Comparison of ENCODE assay signal across 9 cellular contexts in genomic region chr10:114172776-114173555, GRCh38. TPM values are rescaled to one million over a fixed set of nuclear protein-coding genes. Genes with fewer than 3 reads are reported as not detected.
DNase-seq lines count a peak whose midpoint lies in the region; ATAC-seq, FAIRE-seq and TF ChIP-seq lines count a peak whose summit lies in the region.
"Had no signal": no experiment of that assay in that cellular context is flagged by ENCODE, and none has a peak within 500 bp of the region (broad histone marks: within the 10 kb centered on the region; RNA-seq: fewer than 3 reads in every experiment).

No MANE protein-coding gene starts in this region.

- H3K9ac ChIP-seq in ES-I3 (ENCODE audit: low read depth, low read length) (peak overlapping the region; percentile 94), endothelial cell of umbilical vein (replicated peaks; ENCODE audit: extremely low read depth, insufficient read depth, low read length) (peak overlapping the region; percentile 84)

- dilution Hi-C loops in endothelial cell of umbilical vein (cut with MboI; ENCODE audit: extremely low pct_ligation_motif_present, low sequenced_read_pairs), result no loop called here

- H3K9me3 ChIP-seq in ES-I3 (ENCODE audit: control insufficient read depth, insufficient read depth, low read length) (0 out of 2 replicates have a peak, but pooled peaks cover 5% of the 10 kb centered on the region), endothelial cell of umbilical vein (replicated peaks; ENCODE audit: control insufficient read depth, insufficient read depth, low read length) (no peaks in the 10 kb centered on the region), neutrophil (no peaks in the 10 kb centered on the region)

- peak overlapping the region; percentile 82 for H2AFZ ChIP-seq in endothelial cell of umbilical vein (ENCODE audit: low read depth, low read length)

- TF ChIP-seq POLR2A in endothelial cell of umbilical vein (IDR thresholded peaks at IDR 0.05; ENCODE audit: low read depth, low read length), result no peak

- H3K4me3 ChIP-seq in endothelial cell of umbilical vein (replicated peaks in 1 of 3; ENCODE audit: insufficient read depth in 1 of 3, low read depth in 1 of 3, low read length in 3 of 3), result peak overlapping the region; percentile 39 to 99 (median 66)
- H3K4me3 ChIP-seq in neutrophil (ENCODE audit: low read depth in 1 of 2, low read length in 1 of 2), result peak overlapping the region; percentile 81 to 97

- H3K79me2 ChIP-seq in endothelial cell of umbilical vein (ENCODE audit: control insufficient read depth, insufficient read depth, low read length), result peaks cover 26% of the 10 kb centered on the region

- H3K27me3 ChIP-seq in endothelial cell of umbilical vein (ENCODE audit: control insufficient read depth in 2 of 2, insufficient read depth in 2 of 2, low read length in 2 of 2) (peaks cover 3 to 5% of the 10 kb centered on the region in 2 experiments), neutrophil (peaks cover 3% of the 10 kb centered on the region)

- H3K4me2 ChIP-seq in endothelial cell of umbilical vein (ENCODE audit: insufficient read depth, low read length), result peak overlapping the region; percentile 66

- POLR2A ChIA-PET in endothelial cell of umbilical vein (lab: Charles Lee), result no interaction called here

- no peak for FAIRE-seq in endothelial cell of umbilical vein (lab: Jason Lieb, UNC)

- no peak for ATAC-seq in GM21447 (IDR thresholded peaks at IDR 0.05; ENCODE audit: unreplicated experiment)

- H3K9me1 ChIP-seq in endothelial cell of umbilical vein (replicated peaks; ENCODE audit: control insufficient read depth, extremely low read depth, insufficient read depth, low read length), result no peaks in the 10 kb centered on the region

- H3K36me3 ChIP-seq in ES-I3 (ENCODE audit: insufficient read depth, low read length), result no peaks in the 10 kb centered on the region
- no peaks in the 10 kb centered on the region for H3K36me3 ChIP-seq in endothelial cell of umbilical vein (ENCODE audit: control insufficient read depth in 2 of 2, extremely low read depth in 1 of 2, insufficient read depth in 2 of 2, low read length in 2 of 2)
- H3K36me3 ChIP-seq in neutrophil, result no peaks in the 10 kb centered on the region

- intact Hi-C loops in endothelial cell of umbilical vein (cut with micrococcal nuclease), result loop anchor here (5.0 kb wide), 2 partner anchors 491 to 649 kb away; partner anchors contain the start of gene FHIP2A

- DNase-seq in OCI-M1 (lab: John Stamatoyannopoulos, UW) (peak; percentile 46), endothelial cell of umbilical vein (ENCODE audit: low read depth, low spot score) (peak; percentile 21), NCI-H82 (lab: John Stamatoyannopoulos, UW) (no peak), NCI-H2196 (lab: John Stamatoyannopoulos, UW; ENCODE audit: unreplicated experiment) (no peak)
- DNase-seq in stimulated activated CD4-positive, alpha-beta T cell treated with anti-CD3 and anti-CD28 coated beads, Interleukin-2, amount 100 ng/mL, for 48 hours, result no peak

- no peak for TF ChIP-seq CTCF in endothelial cell of umbilical vein (IDR thresholded peaks at IDR 0.05; ENCODE audit: extremely low read depth in 1 of 2, insufficient read depth in 1 of 2, low read depth in 1 of 2, low read length in 2 of 2)
- TF ChIP-seq CTCF in neutrophil (IDR thresholded peaks at IDR 0.05), result no peak

- CTCF ChIA-PET in endothelial cell of umbilical vein (lab: Charles Lee), result interaction anchor here (1.3 kb wide), 1 partner anchor 10 kb away, joined by 5 read pairs; no protein-coding TSS in a partner anchor

- no TSS peak for BruUV-seq in endothelial cell of umbilical vein (replicated peaks; lab: Mats Ljungman, UMichigan)

- H3K27ac ChIP-seq in endothelial cell of umbilical vein (ENCODE audit: insufficient read depth, low read depth, low read length), result no peak overlapping the region
- H3K27ac ChIP-seq in neutrophil, result peak overlapping the region; percentile 93

- H3K4me1 ChIP-seq in ES-I3 (ENCODE audit: insufficient read depth, low read length) (peaks cover 8% of the 10 kb centered on the region; the same call in 1 of the 2 replicates), endothelial cell of umbilical vein (ENCODE audit: control insufficient read depth, extremely low read depth, insufficient read depth, low read length) (peaks cover 18% of the 10 kb centered on the region), neutrophil (ENCODE audit: control insufficient read depth in 1 of 2, insufficient read depth in 1 of 2, low read depth in 1 of 2, low read length in 1 of 2) (peaks cover 25 to 26% of the 10 kb centered on the region in 2 experiments)

- no peaks in the 10 kb centered on the region for H4K20me1 ChIP-seq in endothelial cell of umbilical vein (replicated peaks; ENCODE audit: control insufficient read depth, extremely low read depth, insufficient read depth, low read length)

TF ChIP-seq in endothelial cell of umbilical vein, 7 proteins besides CTCF, POLR2A, EP300 and RAD21:
- no peak for TF ChIP-seq EZH2 (IDR thresholded peaks at IDR 0.05; ENCODE audit: borderline replicate concordance, low read depth, low read length, severe bottlenecking)
- no peak for TF ChIP-seq MYC (IDR thresholded peaks at IDR 0.05; ENCODE audit: low read depth, low read length)
- TF ChIP-seq FOS (IDR thresholded peaks at IDR 0.05; ENCODE audit: borderline replicate concordance, insufficient read depth, low read length), result no peak
- no peak for TF ChIP-seq JUN (IDR thresholded peaks at IDR 0.05; ENCODE audit: borderline replicate concordance, insufficient read depth, insufficient read length, low read depth)
- no peak for TF ChIP-seq MAX (IDR thresholded peaks at IDR 0.05; ENCODE audit: insufficient read depth, insufficient read length)
- no peak for TF ChIP-seq GATA2 (IDR thresholded peaks at IDR 0.05; ENCODE audit: insufficient read depth, insufficient read length, low read depth, low read length)
- no peak for TF ChIP-seq POLR2AphosphoS5 (IDR thresholded peaks at IDR 0.05; ENCODE audit: insufficient read depth, low read depth, low read length)

RNA-seq across cellular contexts. Expression of gene CCDC186, which starts 1.0 kb away (rescaled TPM):
- 13.4 and 13.9 TPM in 2 replicates for total RNA-seq in endothelial cell of umbilical vein
- 1.3 and 1.8 TPM in 2 replicates for polyA plus RNA-seq in endothelial cell of umbilical vein
- 2.1 TPM in 2 replicates for polyA plus RNA-seq in endothelial cell of umbilical vein (2011; cell fraction: cytosol; rRNA removed)
- polyA plus RNA-seq in endothelial cell of umbilical vein (2011; cell fraction: nucleus; rRNA removed), result 8.1 and 11.2 TPM in 2 replicates
- 6.7 and 7.8 TPM in 2 replicates for polyA plus RNA-seq in endothelial cell of umbilical vein (2012)
- polyA minus RNA-seq in endothelial cell of umbilical vein, result 3.7 and 8.8 TPM in 2 replicates
- 3.0 TPM for polyA minus RNA-seq in endothelial cell of umbilical vein (2011; cell fraction: cytosol; rRNA and poly(A)+ RNA removed)
- polyA minus RNA-seq in endothelial cell of umbilical vein (2011; cell fraction: nucleus; rRNA and poly(A)+ RNA removed), result 17.1 and 23.5 TPM in 2 replicates

RNA-seq across cellular contexts. Expression of gene TDRD1, which starts 6.2 kb away (rescaled TPM):
- total RNA-seq in endothelial cell of umbilical vein, result not detected in 2 replicates
- polyA plus RNA-seq in endothelial cell of umbilical vein, result not detected in 2 replicates
- polyA plus RNA-seq in endothelial cell of umbilical vein (2011; cell fraction: cytosol; rRNA removed), result not detected in 2 replicates
- not detected in 2 replicates for polyA plus RNA-seq in endothelial cell of umbilical vein (2011; cell fraction: nucleus; rRNA removed)
- not detected in 2 replicates for polyA plus RNA-seq in endothelial cell of umbilical vein (2012)
- not detected in 2 replicates for polyA minus RNA-seq in endothelial cell of umbilical vein
- polyA minus RNA-seq in endothelial cell of umbilical vein (2011; cell fraction: cytosol; rRNA and poly(A)+ RNA removed), result not detected
- polyA minus RNA-seq in endothelial cell of umbilical vein (2011; cell fraction: nucleus; rRNA and poly(A)+ RNA removed), result not detected in 2 replicates
- total RNA-seq: RPMI7951 had no signal

Comparison
In these comparisons a context has a peak if more than half of its experiments do, and no peak if none do; other contexts are left out.
1. DNase-seq: peak in OCI-M1 (single experiment) and endothelial cell of umbilical vein (single experiment); none in stimulated activated CD4-positive, alpha-beta T cell treated with anti-CD3 and anti-CD28 coated beads, Interleukin-2, amount 100 ng/mL, for 48 hours (0 of 2), NCI-H82 (single experiment) and NCI-H2196 (single experiment).